Comparison of ENCODE assay signal across 7 cellular contexts in the genomic region with DNA sequence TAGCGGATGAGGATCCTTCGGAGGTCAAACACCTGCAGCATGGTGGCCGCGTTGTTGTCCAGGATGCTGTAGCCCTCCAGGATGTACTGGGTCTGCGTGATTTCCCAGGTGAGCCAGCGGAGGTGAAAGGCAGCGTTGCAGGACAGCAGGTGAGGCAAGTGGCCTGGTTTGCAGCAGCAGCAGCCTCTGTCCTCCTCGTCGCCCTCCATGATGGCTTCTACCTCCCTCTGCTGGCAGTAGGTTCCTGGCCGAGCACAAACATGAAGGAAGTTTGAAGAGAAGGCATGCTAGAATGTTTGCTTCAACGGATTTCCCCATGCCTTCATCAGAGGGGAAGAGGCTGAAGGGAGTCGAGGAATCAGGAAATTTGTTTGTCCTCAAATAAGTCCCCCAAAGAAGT.
A peak's percentile ranks its signal among the peaks of the same experiment; 100 is the strongest.
DNase-seq lines count a peak whose midpoint lies in the region; ATAC-seq and TF ChIP-seq lines count a peak whose summit lies in the region.

No MANE protein-coding gene starts in this region.

- peak; percentile 35 for TF ChIP-seq CTCF in GM10248 (IDR thresholded peaks at IDR 0.05; ENCODE audit: control extremely low read depth, extremely low read depth, low read depth, missing control alignments)

- peak; percentile 30 for DNase-seq in GM10248 (ENCODE audit: extremely low spot score)
- peak; percentile 46 for DNase-seq in M059J (ENCODE audit: low read depth)
- DNase-seq in activated CD4-positive, alpha-beta T cell treated with anti-CD3 and anti-CD28 coated beads, Interleukin-2, amount 50 U/mL, for 1 hour, result peak; percentile 10
- DNase-seq in iPS-NIHi11 (ENCODE audit: low spot score), result peak; percentile 81
- DNase-seq in NCI-H1105 (lab: John Stamatoyannopoulos, UW), result no peak

- ATAC-seq in HG02759 (IDR thresholded peaks at IDR 0.05; ENCODE audit: unreplicated experiment), result no peak
- ATAC-seq in HG03442 (IDR thresholded peaks at IDR 0.05; ENCODE audit: unreplicated experiment), result no peak

- POLR2A ChIA-PET in GM10248 (lab: Yijun Ruan, JAX), result no interaction called here

- CTCF ChIA-PET in GM10248 (lab: Yijun Ruan, JAX), result interaction anchor here (0.7 to 3.1 kb wide), 16 partner anchors 9 to 1158 kb away, joined by 3 to 9 read pairs (median 4); no protein-coding TSS in a partner anchor
